Comparison of ENCODE assay signal across 8 cellular contexts in genomic region chr22:50507991-50508884, GRCh38. TPM values are rescaled to one million over a fixed set of nuclear protein-coding genes. Genes with fewer than 3 reads are reported as not detected.
DNase-seq lines count a peak whose midpoint lies in the region; ATAC-seq and TF ChIP-seq lines count a peak whose summit lies in the region.

NCAPH2 (plus strand) TSS chr22:50508224; CDS start chr22:50508338, 114 bp downstream.

- no peaks in the 10 kb centered on the region for H3K27me3 Mint-ChIP-seq in type B pancreatic cell

- peaks cover 9% of the 10 kb centered on the region for H3K4me1 Mint-ChIP-seq in type B pancreatic cell (ENCODE audit: unreplicated experiment)

- DNase-seq in GM12865 (ENCODE audit: low read depth) (peak; percentile 99), NCI-H1105 treated with DMSO at 0.1 percent for 48 hours (lab: John Stamatoyannopoulos, UW) (peak; percentile 91), T follicular helper cell (ENCODE audit: low read depth) (peak; percentile 97), adrenal gland (peak; percentile 95 to 98 (median 97)), left cardiac atrium (peak; percentile 96), pons (ENCODE audit: low spot score) (peak; percentile 94), type B pancreatic cell (ENCODE audit: extremely low spot score, unreplicated experiment) (peak; percentile 99)

- peak within 1 kb of the TSS; percentile 88 for H3K4me3 ChIP-seq in GM12865 (ENCODE audit: low read depth, low read length)
- H3K4me3 ChIP-seq in adrenal gland, result peak within 1 kb of the TSS; percentile 71 to 97 (median 91)

- H3K4me3 Mint-ChIP-seq in type B pancreatic cell, result peak within 1 kb of the TSS; percentile 93

- H3K27me3 ChIP-seq in adrenal gland, result no peaks in the 10 kb centered on the region

- ATAC-seq in HG02642 (IDR thresholded peaks at IDR 0.05; ENCODE audit: poor library complexity, unreplicated experiment) (peak; percentile 74), left cardiac atrium (peak; percentile 80 to 85)

- H3K27ac ChIP-seq in adrenal gland, result peak within 1 kb of the TSS; percentile 6 to 97 (median 92)

- intact Hi-C loops in adrenal gland (cut with DNase I), result no loop called here
- intact Hi-C loops in left cardiac atrium (cut with DNase I), result loop anchor here in 1 of 2 donors (10.0 kb wide), 1 partner anchor 263 kb away; the partner anchor contains the start of gene TUBGCP6

- no peaks in the 10 kb centered on the region for H3K36me3 Mint-ChIP-seq in type B pancreatic cell

- 1 to 3% (median 1%) methylated on average over 9 to 76 of the region's 76 CpGs for WGBS in adrenal gland, 4 donors

- H3K36me3 ChIP-seq in adrenal gland (replicated peaks in 1 of 2), result peaks cover 0 to 23% of the 10 kb centered on the region in 2 donors

- no peak for TF ChIP-seq CTCF in GM12865 (IDR thresholded peaks at IDR 0.05; ENCODE audit: insufficient read depth, low read depth, low read length, missing control alignments)
- TF ChIP-seq CTCF in adrenal gland (IDR thresholded peaks at IDR 0.05), result no peak
- TF ChIP-seq CTCF in type B pancreatic cell (conservative IDR thresholded peaks at IDR 0.05), result no peak

- H3K4me1 ChIP-seq in adrenal gland (replicated peaks in 1 of 2), result peaks cover 8 to 25% of the 10 kb centered on the region in 2 donors

- H3K27ac Mint-ChIP-seq in type B pancreatic cell, result peak within 1 kb of the TSS; percentile 89

- no peaks in the 10 kb centered on the region for H3K9me3 Mint-ChIP-seq in type B pancreatic cell

- peak; percentile 77 to 81 for TF ChIP-seq POLR2A in adrenal gland (IDR thresholded peaks at IDR 0.05)

- H3K9me3 ChIP-seq in adrenal gland (replicated peaks in 1 of 3), result no peaks in the 10 kb centered on the region

RNA-seq across cellular contexts. Expression of gene NCAPH2, which starts in this region (rescaled TPM):
- total RNA-seq in adrenal gland, result 10 to 100 TPM; 22.9 to 40.2 (median 32.6) TPM
- polyA plus RNA-seq in adrenal gland, result 10 to 100 TPM; 13.8 to 90.5 (median 56.2) TPM
- 10 to 100 TPM; 29.8 to 32.7 TPM for total RNA-seq in left cardiac atrium
- total RNA-seq in type B pancreatic cell (ENCODE audit: low replicate concordance), result 60.0 and 75.2 TPM in 2 replicates

Comparison
In these comparisons a context has a peak if more than half of its experiments do, and no peak if none do; other contexts are left out.
1. Peak in every context shown above with its lines: DNase-seq, ATAC-seq, H3K4me3 ChIP-seq and H3K27ac ChIP-seq.